9 cellular contexts compared by ENCODE assay signal in the genomic region with DNA sequence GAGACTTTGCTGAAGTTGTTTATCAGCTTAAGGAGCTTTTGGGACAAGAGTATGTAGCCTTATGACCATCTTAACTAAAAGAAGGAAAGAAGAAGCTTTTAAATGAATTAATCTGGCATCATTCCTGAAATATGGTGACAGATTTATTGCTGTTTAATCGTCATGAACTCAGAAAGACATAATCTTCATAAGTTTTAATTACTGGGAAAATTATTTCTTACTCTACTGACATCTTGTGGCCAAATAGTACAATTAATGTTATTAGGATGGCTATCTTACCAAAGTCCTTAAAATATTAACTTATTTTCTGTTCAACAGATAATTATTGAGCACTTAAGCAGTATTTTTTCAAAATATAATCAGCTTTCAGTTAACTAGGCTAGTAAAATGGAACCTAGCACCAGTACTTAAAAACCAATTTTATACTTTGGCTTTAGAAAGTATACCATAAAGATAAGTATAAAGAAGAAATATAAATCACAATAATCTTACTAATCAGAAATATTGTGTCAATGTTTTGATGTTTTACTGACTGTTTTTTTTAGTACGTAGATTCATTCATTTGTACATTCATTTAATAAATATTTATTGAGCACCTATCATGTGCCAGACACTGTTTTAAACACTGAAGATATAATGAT. TPM values are rescaled to one million over a fixed set of nuclear protein-coding genes. Genes with fewer than 3 reads are reported as not detected.
DNase-seq lines count a peak whose midpoint lies in the region; ATAC-seq and TF ChIP-seq lines count a peak whose summit lies in the region.
"Had no signal": no experiment of that assay in that cellular context is flagged by ENCODE, and none has a peak within 500 bp of the region (broad histone marks: within the 10 kb centered on the region; RNA-seq: fewer than 3 reads in every experiment).

No MANE protein-coding gene starts in this region.

- peak in 2 of 3 donors; percentile 8 for TF ChIP-seq CTCF in ovary (IDR thresholded peaks at IDR 0.05)

- H3K4me3 ChIP-seq in ovary: no peak overlapping the region

- H3K9me3 ChIP-seq in ovary: no peaks in the 10 kb centered on the region

- TF ChIP-seq EP300 in ovary (IDR thresholded peaks at IDR 0.05): no peak

- H3K4me1 ChIP-seq in ovary (ENCODE audit: insufficient read depth): no peaks in the 10 kb centered on the region

- TF ChIP-seq POLR2A in ovary (IDR thresholded peaks at IDR 0.05): no peak

- DNase-seq in ELR (ENCODE audit: low read depth): peak; percentile 58
- DNase-seq in NAMALWA (ENCODE audit: low spot score): peak; percentile 47
- DNase-seq in cerebellar cortex (ENCODE audit: low spot score): peak; percentile 24
- no peak for DNase-seq in ovary
- DNase-seq in NCI-H748 treated with DMSO at 0.1 percent for 48 hours (lab: John Stamatoyannopoulos, UW): no peak
- no peak for DNase-seq in NCI-H2081 treated with DMSO at 0.1 percent for 48 hours (lab: John Stamatoyannopoulos, UW)
- DNase-seq: posterior cingulate gyrus had no signal

- intact Hi-C loops in ovary (cut with DNase I): no loop called here

- no peaks in the 10 kb centered on the region for H3K36me3 ChIP-seq in ovary

- no peaks in the 10 kb centered on the region for H3K27me3 ChIP-seq in ovary

- no peak overlapping the region for H3K27ac ChIP-seq in ovary

- WGBS in ovary, 3 donors: 35 to 37% (median 35%) methylated on average over 2 of the region's 2 CpGs

- ATAC-seq in HG02678 (IDR thresholded peaks at IDR 0.05; ENCODE audit: unreplicated experiment) (no peak), HG03196 (IDR thresholded peaks at IDR 0.05; ENCODE audit: unreplicated experiment) (no peak)

RNA-seq across cellular contexts. Expression of a gene that starts 34.7 kb away (rescaled TPM):
- total RNA-seq in ovary: not detected
- polyA plus RNA-seq in ovary: under 1 TPM in 1 of 2 donors, not detected in 1; 0.06 TPM

RNA-seq across cellular contexts. Expression of a gene that starts 56.6 kb away (rescaled TPM):
- 1 to 10 TPM in 3 of 7 donors, under 1 TPM in 2, not detected in 2; 0.59 to 7.9 (median 1.1) TPM for total RNA-seq in ovary
- polyA plus RNA-seq in ovary: under 1 TPM; 0.18 TPM

Comparison
In these comparisons a context has a peak if more than half of its experiments do, and no peak if none do; other contexts are left out.
1. DNase-seq: peak in ELR (single experiment), NAMALWA (single experiment) and cerebellar cortex (single experiment); none in ovary (0 of 5), NCI-H748 treated with DMSO at 0.1 percent for 48 hours (single experiment) and NCI-H2081 treated with DMSO at 0.1 percent for 48 hours (single experiment).